ENCODE assay signal across 8 cellular contexts in the genomic region with DNA sequence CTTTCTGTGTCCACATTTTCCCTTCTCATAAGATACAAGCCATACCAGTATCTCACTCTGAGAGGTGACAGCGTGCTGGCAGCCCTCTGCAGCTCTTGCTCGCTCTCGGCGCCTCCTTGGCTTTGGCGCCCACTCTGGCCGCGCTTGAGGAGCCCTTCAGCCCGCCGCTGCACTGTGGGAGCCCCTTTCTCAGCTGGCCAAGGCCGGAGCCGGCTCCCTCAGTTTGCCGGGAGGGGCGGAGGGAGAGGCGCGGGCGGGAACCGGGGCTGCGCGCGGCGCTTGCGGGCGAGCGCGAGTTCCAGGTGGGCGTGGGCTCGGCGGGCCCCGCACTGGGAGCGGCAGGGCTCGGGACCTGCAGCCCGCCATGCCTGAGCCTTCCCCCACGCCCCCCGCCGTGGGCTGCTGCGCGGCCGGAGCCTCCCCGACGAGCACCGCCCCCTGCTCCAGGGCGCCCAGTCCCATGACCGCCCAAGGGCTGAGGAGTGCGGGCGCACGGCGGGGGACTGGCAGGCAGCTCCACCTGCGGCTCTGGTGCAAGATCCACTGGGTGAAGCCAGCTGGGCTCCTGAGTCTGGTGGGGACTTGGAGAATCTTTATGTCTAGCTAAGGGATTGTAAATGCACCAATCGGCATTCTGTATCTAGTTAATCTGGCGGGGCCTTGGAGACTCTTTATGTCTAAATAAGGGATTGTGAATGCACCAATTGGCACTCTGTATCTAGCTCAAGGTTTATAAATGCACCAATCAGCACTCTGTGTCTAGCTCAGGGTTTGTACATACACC. TPM values are rescaled to one million over a fixed set of nuclear protein-coding genes. Genes with fewer than 3 reads are reported as not detected.
A peak's percentile ranks its signal among the peaks of the same experiment; 100 is the strongest.
DNase-seq lines count a peak whose midpoint lies in the region; ATAC-seq and TF ChIP-seq lines count a peak whose summit lies in the region.
"Not testable (repeated sequence)": the region's sequence is repeated elsewhere in the genome, so short reads cannot be mapped to it uniquely, and the experiment has no call there.

No MANE protein-coding gene starts in this region.

- peak overlapping the region; percentile 37 for H3K4me3 ChIP-seq in AG04450 (ENCODE audit: low read depth, low read length)
- peak overlapping the region; percentile 37 for H3K4me3 ChIP-seq in ectodermal cell (ENCODE audit: insufficient read depth, low read depth, low read length)
- H3K4me3 ChIP-seq in hepatocyte, result not testable (repeated sequence)

- DNase-seq in AG04450 (ENCODE audit: low read depth, low spot score); HEK293T (ENCODE audit: extremely low spot score): not testable (repeated sequence)
- peak; percentile 39 for DNase-seq in hepatocyte (ENCODE audit: low spot score)
- peak; percentile 64 for DNase-seq in islet precursor cell
- DNase-seq in retina, result peak; percentile 6

- peaks cover 14% of the 10 kb centered on the region for H3K27me3 ChIP-seq in AG04450 (ENCODE audit: control insufficient read depth, insufficient read depth, low read length)
- not testable (repeated sequence) for H3K27me3 ChIP-seq in ectodermal cell (ENCODE audit: control insufficient read depth, insufficient read depth, low read length, poor library complexity, severe bottlenecking); hepatocyte

- not testable (repeated sequence) for H3K4me1 Mint-ChIP-seq in nephron

- not testable (repeated sequence) for H3K36me3 ChIP-seq in ectodermal cell (ENCODE audit: control insufficient read depth, insufficient read depth, low read length); hepatocyte (replicated peaks; ENCODE audit: insufficient read depth, low read depth)

- CTCF ChIA-PET in AG04450 (lab: Charles Lee), result interaction anchor here (0.5 kb wide), 1 partner anchor 1548 kb away, joined by 3 read pairs; no protein-coding TSS in a partner anchor
- CTCF ChIA-PET in HEK293T (lab: Yijun Ruan, JAX), result not testable (repeated sequence)

- H3K4me2 ChIP-seq in hepatocyte, result peak overlapping the region; percentile 91

- H3K79me2 ChIP-seq in hepatocyte, result not testable (repeated sequence)

- TF ChIP-seq CTCF in AG04450 (IDR thresholded peaks at IDR 0.05; ENCODE audit: low read depth, low read length); nephron (IDR thresholded peaks at IDR 0.05; ENCODE audit: unreplicated experiment in 3 of 3): not testable (repeated sequence)
- TF ChIP-seq CTCF in hepatocyte (IDR thresholded peaks at IDR 0.05; ENCODE audit: poor library complexity), result peak; percentile 5

- H3K4me1 ChIP-seq in ectodermal cell (ENCODE audit: control insufficient read depth, insufficient read depth, low read length); hepatocyte (ENCODE audit: insufficient read depth): not testable (repeated sequence)

- not testable (repeated sequence) for H3K36me3 Mint-ChIP-seq in nephron (ENCODE audit: low read depth)

- peaks cover 16% of the 10 kb centered on the region for H3K27me3 Mint-ChIP-seq in nephron (ENCODE audit: low read depth)

- peak overlapping the region; percentile 70 to 78 (median 73) for H3K4me3 Mint-ChIP-seq in nephron

- H3K27ac ChIP-seq in AG04450 (ENCODE audit: low read depth, low read length); ectodermal cell (ENCODE audit: insufficient read depth, low read depth, low read length, poor library complexity, severe bottlenecking): not testable (repeated sequence)
- peak overlapping the region; percentile 53 for H3K27ac ChIP-seq in hepatocyte

- not testable (repeated sequence) for H3K9me3 ChIP-seq in AG04450 (ENCODE audit: control insufficient read depth, insufficient read depth, low read length); ectodermal cell (ENCODE audit: control insufficient read depth, low read length); hepatocyte (ENCODE audit: low read depth)

- POLR2A ChIA-PET in AG04450 (lab: Yijun Ruan, JAX); HEK293T (lab: Yijun Ruan, JAX): not testable (repeated sequence)

- H3K9me2 ChIP-seq in hepatocyte (replicated peaks; ENCODE audit: insufficient read depth), result not testable (repeated sequence)

- H3K9me3 Mint-ChIP-seq in nephron, result not testable (repeated sequence)

- H3K27ac Mint-ChIP-seq in nephron, result peak overlapping the region in 1 of 3 experiments; percentile 23

- WGBS in ectodermal cell, 2 experiments, result 17 to 21% methylated on average over 50 of the region's 50 CpGs
- 10% methylated on average over 33 of the region's 50 CpGs for WGBS in hepatocyte (ENCODE audit: low lambda C conversion rate, missing lambda C conversion rate)

- not testable (repeated sequence) for H4K20me1 ChIP-seq in hepatocyte (ENCODE audit: insufficient read depth, poor library complexity, severe bottlenecking)

- H2AFZ ChIP-seq in hepatocyte, result peak overlapping the region; percentile 93

- peak; percentile 34 for ATAC-seq in SK-N-SH treated with all-trans-retinoic acid at 6 μM for 48 hours

TF ChIP-seq in HEK293T, 16 proteins besides CTCF, POLR2A, EP300 and RAD21:
- TF ChIP-seq L3MBTL2 (conservative IDR thresholded peaks at IDR 0.05), result peak; percentile 61

RNA-seq across cellular contexts. Expression of a gene that starts 58.9 kb away (rescaled TPM):
- 14.2 and 16.5 TPM in 2 replicates for polyA plus RNA-seq in AG04450 (2011; rRNA removed)
- 13.2 and 20.6 TPM in 2 replicates for polyA minus RNA-seq in AG04450 (2011; rRNA and poly(A)+ RNA removed)
- polyA plus RNA-seq in ectodermal cell (2013, experiment 1 of 4), result 3.5 TPM
- polyA plus RNA-seq in ectodermal cell (2013, experiment 2 of 4), result 3.4 TPM
- 3.0 TPM for polyA plus RNA-seq in ectodermal cell (2013, experiment 3 of 4)
- polyA plus RNA-seq in ectodermal cell (2013, experiment 4 of 4), result 2.6 TPM
- total RNA-seq in hepatocyte, result 73.7 and 92.1 TPM in 2 replicates
- polyA plus RNA-seq in hepatocyte, result 25.3 and 36.4 TPM in 2 replicates
